In the genomic region with DNA sequence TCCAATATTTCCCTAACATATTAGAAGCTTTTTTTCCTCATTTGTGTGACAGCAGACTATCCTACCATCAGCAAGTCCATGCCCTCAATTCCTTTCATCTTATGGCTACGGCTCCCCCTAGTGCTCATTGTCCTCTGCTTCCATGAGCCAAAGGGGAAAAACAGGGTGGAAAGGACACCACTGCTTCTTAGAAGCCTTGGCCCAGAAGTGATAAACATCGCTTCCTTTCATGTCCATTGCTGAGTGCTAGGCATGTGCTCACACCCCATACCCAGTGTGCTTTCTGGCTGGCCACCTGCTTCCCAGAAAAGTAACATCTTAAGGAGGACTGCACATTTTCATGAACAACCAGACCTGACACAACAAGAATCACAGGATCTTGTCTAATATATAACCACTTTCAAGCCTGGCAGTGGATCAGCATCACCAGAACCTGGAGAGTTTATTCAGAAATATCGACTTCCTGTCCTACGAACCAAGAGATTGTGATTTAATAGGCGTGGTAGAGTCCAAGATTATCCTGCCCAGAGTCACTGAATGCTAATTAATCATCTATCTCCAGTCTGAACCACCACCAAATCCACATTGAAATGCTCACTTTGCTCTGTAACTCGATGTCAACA, we compare ENCODE assay signal across 8 cellular contexts.
DNase-seq lines count a peak whose midpoint lies in the region; ATAC-seq and TF ChIP-seq lines count a peak whose summit lies in the region.

No MANE protein-coding gene starts in this region.

- H3K4me3 ChIP-seq in A673 (ENCODE audit: low read depth, low read length, poor library complexity, severe bottlenecking), result no peak overlapping the region
- no peak overlapping the region for H3K4me3 ChIP-seq in GM12865 (ENCODE audit: low read depth, low read length)
- H3K4me3 ChIP-seq in SJCRH30, result no peak overlapping the region
- no peak overlapping the region for H3K4me3 ChIP-seq in foreskin fibroblast (ENCODE audit: low read depth in 1 of 2, low read length in 2 of 2)

- BruUV-seq in A673 (replicated peaks; lab: Mats Ljungman, UMichigan), result no TSS peak

- no peaks in the 10 kb centered on the region for H3K36me3 ChIP-seq in A673 (ENCODE audit: insufficient read depth, low read length, poor library complexity, severe bottlenecking)
- H3K36me3 ChIP-seq in SJCRH30, result no peaks in the 10 kb centered on the region

- TF ChIP-seq CTCF in A673 (conservative IDR thresholded peaks at IDR 0.05; ENCODE audit: low read depth, low read length) (peak; percentile 81), GM12865 (IDR thresholded peaks at IDR 0.05; ENCODE audit: insufficient read depth, low read depth, low read length, missing control alignments) (peak; percentile 67), foreskin fibroblast (IDR thresholded peaks at IDR 0.05; ENCODE audit: low read depth, low read length) (peak; percentile 77)

- ATAC-seq in HG02981 (IDR thresholded peaks at IDR 0.05; ENCODE audit: unreplicated experiment), result no peak

- H3K27me3 ChIP-seq in A673 (replicated peaks; ENCODE audit: insufficient read depth, low read depth, low read length, poor library complexity) (no peaks in the 10 kb centered on the region), SJCRH30 (no peaks in the 10 kb centered on the region)

- intact Hi-C loops in A673 (cut with micrococcal nuclease; ENCODE audit: unreplicated experiment), result loop anchor here (1.0 to 10.0 kb wide), 5 partner anchors 408 to 1190 kb away; no protein-coding TSS in a partner anchor
- intact Hi-C loops in posterior vena cava (cut with DNase I), result no loop called here

- POLR2A ChIA-PET in A673 (lab: Charles Lee; ENCODE audit: low non-redundant PET), result no interaction called here

- H3K27ac ChIP-seq in A673 (ENCODE audit: low read depth, low read length, poor library complexity, severe bottlenecking) (no peak overlapping the region), SJCRH30 (no peak overlapping the region)

- no peaks in the 10 kb centered on the region for H3K4me1 ChIP-seq in A673 (ENCODE audit: insufficient read depth, low read length, poor library complexity, severe bottlenecking)
- no peaks in the 10 kb centered on the region for H3K4me1 ChIP-seq in SJCRH30

- DNase-seq in A673 (ENCODE audit: low spot score) (peak; percentile 69), GM12865 (ENCODE audit: low read depth) (peak; percentile 77), HuH-7 (ENCODE audit: low spot score) (peak; percentile 7), SJCRH30 (peak; percentile 67 to 87), foreskin fibroblast (peak; percentile 62 to 87), posterior vena cava (ENCODE audit: low spot score) (peak; percentile 47), NCI-H345 treated with DMSO at 0.1 percent for 48 hours (lab: John Stamatoyannopoulos, UW; ENCODE audit: unreplicated experiment) (no peak)

- H3K9me3 ChIP-seq in A673 (ENCODE audit: low read depth, low read length, poor library complexity, severe bottlenecking), result no peaks in the 10 kb centered on the region
- H3K9me3 ChIP-seq in SJCRH30 (replicated peaks), result no peaks in the 10 kb centered on the region

- CTCF ChIA-PET in A673 (lab: Charles Lee), result no interaction called here
